6 cellular contexts compared by ENCODE assay signal in the genomic region with DNA sequence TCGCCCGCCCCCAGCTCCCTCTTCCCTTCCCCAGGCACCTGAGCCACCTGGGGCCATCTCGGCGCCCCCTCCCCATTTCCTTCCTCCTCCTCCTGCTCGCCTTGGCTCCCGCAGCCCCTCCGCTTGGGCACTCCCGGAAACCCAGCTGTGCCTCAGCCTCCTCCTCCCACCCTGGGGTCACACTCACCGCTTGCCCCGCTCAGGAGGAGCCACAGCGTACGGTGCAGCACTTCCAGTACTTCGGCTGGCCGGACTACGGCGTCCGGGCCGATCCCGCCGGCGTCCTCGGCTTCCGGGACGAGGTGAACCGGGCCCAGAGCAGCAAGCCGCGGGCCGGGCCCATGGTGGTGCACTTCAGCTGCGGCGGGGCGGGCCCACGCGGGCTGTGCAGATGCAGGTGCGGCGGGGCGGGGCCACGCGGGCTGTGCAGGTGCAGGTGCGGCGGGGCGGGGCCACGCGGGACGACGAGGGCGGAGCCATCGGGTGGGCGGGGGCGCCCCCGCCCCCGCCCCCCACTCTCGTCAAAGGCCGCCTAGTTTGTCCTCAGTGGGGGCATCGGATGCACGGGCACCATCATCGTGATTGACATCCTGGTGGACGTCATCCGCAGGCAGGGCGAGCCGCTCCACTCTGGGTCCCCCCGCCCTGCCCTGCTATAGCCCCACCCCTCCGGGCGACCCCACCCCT.
DNase-seq lines count a peak whose midpoint lies in the region.

No MANE protein-coding gene starts in this region.

- DNase-seq in stimulated activated CD8-positive, alpha-beta memory T cell treated with anti-CD3 and anti-CD28 coated beads, Interleukin-12 subunit alpha, Interleukin-12 subunit beta, amount 100 ng/mL, for 4 hours (ENCODE audit: low read depth), result peak; percentile 22
- no peak for DNase-seq in stimulated activated CD8-positive, alpha-beta memory T cell treated with anti-CD3 and anti-CD28 coated beads, Interleukin-4, amount 100 ng/mL, for 48 hours
- peak; percentile 47 to 60 for DNase-seq in activated T-cell treated with anti-CD3 and anti-CD28 coated beads, Interleukin-2, amount 50 U/mL, for 48 hours
- DNase-seq in left kidney (ENCODE audit: low read depth, low spot score) (peak; percentile 71), NK-92 (lab: John Stamatoyannopoulos, UW; ENCODE audit: unreplicated experiment) (no peak), OCI-M1 (lab: John Stamatoyannopoulos, UW) (no peak)

Comparison
In these comparisons a context has a peak if more than half of its experiments do, and no peak if none do; other contexts are left out.
1. DNase-seq: peak in stimulated activated CD8-positive, alpha-beta memory T cell treated with anti-CD3 and anti-CD28 coated beads, Interleukin-12 subunit alpha, Interleukin-12 subunit beta, amount 100 ng/mL, for 4 hours (single experiment), activated T-cell treated with anti-CD3 and anti-CD28 coated beads, Interleukin-2, amount 50 U/mL, for 48 hours (2 of 2) and left kidney (single experiment); none in stimulated activated CD8-positive, alpha-beta memory T cell treated with anti-CD3 and anti-CD28 coated beads, Interleukin-4, amount 100 ng/mL, for 48 hours (single experiment), NK-92 (single experiment) and OCI-M1 (single experiment).